8 cellular contexts compared by ENCODE assay signal in the genomic region with DNA sequence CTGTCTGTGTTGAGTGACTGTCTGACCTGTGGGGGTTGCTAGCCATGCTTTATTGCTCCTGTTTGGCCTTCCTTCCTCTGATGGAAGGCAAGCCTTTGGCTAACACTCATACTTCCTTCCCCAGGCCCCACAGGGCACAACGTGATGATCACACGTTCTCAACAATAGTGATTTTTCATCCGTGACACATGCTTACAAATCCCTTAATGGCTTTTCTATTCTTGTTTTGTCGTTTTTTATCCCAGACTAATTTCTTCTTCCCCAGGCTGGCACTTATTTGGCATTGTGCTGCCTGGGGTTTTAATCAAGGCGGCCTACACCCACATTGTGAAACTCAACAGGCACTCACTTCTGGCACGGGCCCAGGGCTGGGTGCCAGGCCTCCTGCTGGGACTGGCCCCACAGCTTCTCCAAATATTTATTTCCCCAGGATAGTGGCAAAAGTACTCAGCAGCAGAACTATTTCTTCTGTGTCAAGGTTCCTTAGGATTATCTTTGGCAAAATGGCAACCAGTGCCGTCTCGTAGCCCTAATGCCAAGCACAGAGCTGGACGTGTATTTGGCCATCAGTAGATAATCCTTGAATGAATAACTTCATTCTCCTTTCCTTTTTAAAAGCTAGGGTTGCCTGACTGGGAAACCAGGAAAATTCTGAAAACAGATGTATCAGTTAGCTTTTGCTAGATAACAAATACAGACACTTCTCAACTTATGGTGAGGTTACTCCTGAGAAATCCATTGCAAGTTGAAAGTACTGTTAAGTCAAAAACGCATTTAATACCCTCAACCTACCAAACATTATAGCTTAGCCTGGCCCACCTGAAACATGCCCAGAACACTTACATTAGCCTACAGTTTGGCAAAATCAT.
DNase-seq lines count a peak whose midpoint lies in the region; ATAC-seq and TF ChIP-seq lines count a peak whose summit lies in the region.

No MANE protein-coding gene starts in this region.

- peak overlapping the region; percentile 48 for H3K4me2 ChIP-seq in OCI-LY1 (ENCODE audit: low read length)

- H3K79me2 ChIP-seq in OCI-LY1 (ENCODE audit: insufficient read depth, low read length): peaks cover 12% of the 10 kb centered on the region

- H3K27me3 Mint-ChIP-seq in activated T-cell treated with anti-CD3 and anti-CD28 coated beads, Interleukin-2, amount 50 U/mL, for 24 hours: no peaks in the 10 kb centered on the region

- peaks cover 95% of the 10 kb centered on the region for H3K4me1 Mint-ChIP-seq in activated T-cell treated with anti-CD3 and anti-CD28 coated beads, Interleukin-2, amount 50 U/mL, for 24 hours (ENCODE audit: low read depth)

- peaks cover 73% of the 10 kb centered on the region for H3K4me1 ChIP-seq in OCI-LY1 (ENCODE audit: insufficient read depth, low read length, severe bottlenecking)
- peaks cover 39 to 45% of the 10 kb centered on the region in 2 donors for H3K4me1 ChIP-seq in duodenal mucosa (ENCODE audit: control insufficient read depth in 1 of 2, insufficient read depth in 2 of 2, low read length in 2 of 2)
- peaks cover 17 to 24% of the 10 kb centered on the region in 2 donors for H3K4me1 ChIP-seq in muscle layer of duodenum (ENCODE audit: control insufficient read depth in 1 of 2, insufficient read depth in 2 of 2, low read length in 2 of 2)

- H3K9me3 ChIP-seq in OCI-LY1 (ENCODE audit: low read length) (no peaks in the 10 kb centered on the region), duodenal mucosa (ENCODE audit: control insufficient read depth in 1 of 2, low read length in 2 of 2) (no peaks in the 10 kb centered on the region), muscle layer of duodenum (ENCODE audit: control insufficient read depth in 1 of 2, low read length in 2 of 2) (no peaks in the 10 kb centered on the region)

- H3K4me3 ChIP-seq in OCI-LY1 (ENCODE audit: low read depth, low read length, poor library complexity, severe bottlenecking) (no peak overlapping the region), duodenal mucosa (ENCODE audit: low read depth in 1 of 2, low read length in 2 of 2) (no peak overlapping the region), muscle layer of duodenum (ENCODE audit: low read depth in 1 of 2, low read length in 2 of 2) (no peak overlapping the region)

- no peaks in the 10 kb centered on the region for H3K9me3 Mint-ChIP-seq in activated T-cell treated with anti-CD3 and anti-CD28 coated beads, Interleukin-2, amount 50 U/mL, for 24 hours

- H3K27me3 ChIP-seq in OCI-LY1 (ENCODE audit: insufficient read depth, low read length) (no peaks in the 10 kb centered on the region), duodenal mucosa (ENCODE audit: control insufficient read depth in 1 of 2, insufficient read depth in 2 of 2, low read length in 2 of 2) (no peaks in the 10 kb centered on the region), muscle layer of duodenum (ENCODE audit: low read depth, low read length) (no peaks in the 10 kb centered on the region)

- H4K20me1 ChIP-seq in OCI-LY1 (ENCODE audit: insufficient read depth, low read length): no peaks in the 10 kb centered on the region; the same call in 1 of the 2 replicates

- peaks cover 5% of the 10 kb centered on the region; the same call in 1 of the 2 replicates for H3K36me3 ChIP-seq in OCI-LY1 (ENCODE audit: insufficient read depth, low read length)
- no peaks in the 10 kb centered on the region for H3K36me3 ChIP-seq in duodenal mucosa (ENCODE audit: control insufficient read depth in 1 of 2, insufficient read depth in 2 of 2, low read length in 2 of 2)
- no peaks in the 10 kb centered on the region for H3K36me3 ChIP-seq in muscle layer of duodenum (ENCODE audit: control insufficient read depth in 1 of 2, insufficient read depth in 2 of 2, low read length in 2 of 2)

- DNase-seq in activated T-cell treated with anti-CD3 and anti-CD28 coated beads, Interleukin-2, amount 50 U/mL, for 24 hours: no peak
- DNase-seq in activated T-cell treated with anti-CD3 and anti-CD28 coated beads for 4 hours: no peak
- no peak for DNase-seq in inferior parietal cortex (ENCODE audit: extremely low spot score)

- H3F3A ChIP-seq in OCI-LY1 (ENCODE audit: insufficient read depth, low read length): peaks cover 5% of the 10 kb centered on the region; the same call in 1 of the 2 replicates

- H3K27ac ChIP-seq in OCI-LY1 (ENCODE audit: low read depth, low read length, poor library complexity, severe bottlenecking) (peak overlapping the region; percentile 97), duodenal mucosa (ENCODE audit: low read depth, low read length) (peak overlapping the region; percentile 2), muscle layer of duodenum (ENCODE audit: low read length) (peak overlapping the region; percentile 27)

- H3K36me3 Mint-ChIP-seq in activated T-cell treated with anti-CD3 and anti-CD28 coated beads, Interleukin-2, amount 50 U/mL, for 24 hours (ENCODE audit: low read depth): peaks cover 1% of the 10 kb centered on the region

- H2AFZ ChIP-seq in OCI-LY1 (ENCODE audit: low read length): no peak overlapping the region

- peak overlapping the region; percentile 90 for H3K27ac Mint-ChIP-seq in activated T-cell treated with anti-CD3 and anti-CD28 coated beads, Interleukin-2, amount 50 U/mL, for 24 hours

- ATAC-seq in HG02588 (IDR thresholded peaks at IDR 0.05; ENCODE audit: unreplicated experiment) (no peak), GM18520 (IDR thresholded peaks at IDR 0.05; ENCODE audit: unreplicated experiment) (no peak)

- TF ChIP-seq CTCF in OCI-LY1 (IDR thresholded peaks at IDR 0.05; ENCODE audit: low read length): no peak

- no peak overlapping the region; the same call in 1 of the 2 replicates for H3K9ac ChIP-seq in OCI-LY1 (ENCODE audit: low read length)
- H3K9ac ChIP-seq in duodenal mucosa (ENCODE audit: low read depth in 1 of 2, low read length in 2 of 2): no peak overlapping the region

- H3K4me3 Mint-ChIP-seq in activated T-cell treated with anti-CD3 and anti-CD28 coated beads, Interleukin-2, amount 50 U/mL, for 24 hours: no peak overlapping the region

- no peaks in the 10 kb centered on the region for H3K9me2 ChIP-seq in OCI-LY1 (ENCODE audit: low read depth, low read length)

Comparison
In these comparisons a context has a peak if more than half of its experiments do, and no peak if none do; other contexts are left out.
1. H3K27ac ChIP-seq: peak in every context shown above with its lines; median percentile 97 in OCI-LY1; 27 in muscle layer of duodenum; 2 in duodenal mucosa.